ENCODE assay signal across 8 cellular contexts in genomic region chr3:17742837-17743659, GRCh38. TPM values are rescaled to one million over a fixed set of nuclear protein-coding genes. Genes with fewer than 3 reads are reported as not detected.
DNase-seq lines count a peak whose midpoint lies in the region; ATAC-seq, FAIRE-seq and TF ChIP-seq lines count a peak whose summit lies in the region.

No MANE protein-coding gene starts in this region.

- ATAC-seq in GM18873 (IDR thresholded peaks at IDR 0.05; ENCODE audit: low FRiP score, unreplicated experiment), result peak; percentile 80

- TF ChIP-seq CTCF in astrocyte (IDR thresholded peaks at IDR 0.05; ENCODE audit: insufficient read depth, low read depth, low read length) (no peak), kidney epithelial cell (IDR thresholded peaks at IDR 0.05; ENCODE audit: insufficient read depth, low read length, poor library complexity, severe bottlenecking) (no peak)

- H3K27ac ChIP-seq in astrocyte (ENCODE audit: low read depth, low read length), result peak overlapping the region; percentile 91
- H3K27ac ChIP-seq in substantia nigra (ENCODE audit: low read depth, low read length, poor library complexity, severe bottlenecking), result peak overlapping the region; percentile 98

- H3K36me3 ChIP-seq in astrocyte (ENCODE audit: insufficient read depth, low read length) (no peaks in the 10 kb centered on the region), kidney epithelial cell (ENCODE audit: control insufficient read depth, insufficient read depth, low read length) (no peaks in the 10 kb centered on the region)

- H3K27me3 Mint-ChIP-seq in astrocyte (ENCODE audit: low read depth, unreplicated experiment), result no peaks in the 10 kb centered on the region

- H3K4me2 ChIP-seq in astrocyte (ENCODE audit: low read length), result peak overlapping the region; percentile 84

- DNase-seq in Ammon's horn (ENCODE audit: low spot score) (peak; percentile 97), HS-5 (ENCODE audit: low read depth) (peak; percentile 90), astrocyte (ENCODE audit: low read depth) (no peak), kidney epithelial cell (ENCODE audit: low read depth) (peak; percentile 87), substantia nigra (lab: John Stamatoyannopoulos, UW) (peak in 20 of 49 donors; percentile 78 to 99 (median 97)), putamen (ENCODE audit: low spot score) (no peak)
- no peak for DNase-seq in stimulated activated CD4-positive, alpha-beta T cell treated with anti-CD3 and anti-CD28 coated beads, Interleukin-1b, Interleukin-23, amount 100 ng/mL, for 48 hours

- no peaks in the 10 kb centered on the region for H3K9me3 ChIP-seq in astrocyte (ENCODE audit: insufficient read depth, low read depth, low read length)

- peak overlapping the region; percentile 87 for H3K4me3 Mint-ChIP-seq in astrocyte (ENCODE audit: unreplicated experiment)

- H4K20me1 ChIP-seq in astrocyte (ENCODE audit: insufficient read depth, low read length), result no peaks in the 10 kb centered on the region

- H3K27me3 ChIP-seq in astrocyte (ENCODE audit: insufficient read depth, low read length), result no peaks in the 10 kb centered on the region
- no peaks in the 10 kb centered on the region for H3K27me3 ChIP-seq in kidney epithelial cell (ENCODE audit: control insufficient read depth, insufficient read depth, low read length)

- no peaks in the 10 kb centered on the region for H3K9me3 Mint-ChIP-seq in astrocyte (ENCODE audit: unreplicated experiment)

- H3K36me3 Mint-ChIP-seq in astrocyte (ENCODE audit: low read depth, unreplicated experiment), result no peaks in the 10 kb centered on the region

- H2AFZ ChIP-seq in astrocyte (ENCODE audit: low read depth, low read length), result peak overlapping the region; percentile 83

- H3K27ac Mint-ChIP-seq in astrocyte (ENCODE audit: unreplicated experiment), result peak overlapping the region; percentile 66

- H3K4me1 ChIP-seq in astrocyte (ENCODE audit: insufficient read depth, low read length), result peaks cover 20% of the 10 kb centered on the region

- peaks cover 30% of the 10 kb centered on the region for H3K79me2 ChIP-seq in astrocyte (ENCODE audit: insufficient read depth, low read length)

- no peak for FAIRE-seq in astrocyte (lab: Jason Lieb, UNC)

- H3K4me1 Mint-ChIP-seq in astrocyte (ENCODE audit: low read depth, unreplicated experiment), result peaks cover 23% of the 10 kb centered on the region

- H3K9ac ChIP-seq in astrocyte (ENCODE audit: low read length), result peak overlapping the region; percentile 93

- peak overlapping the region; percentile 79 for H3K4me3 ChIP-seq in astrocyte (ENCODE audit: insufficient read depth, low read depth, low read length)
- H3K4me3 ChIP-seq in kidney epithelial cell (ENCODE audit: low read depth, low read length), result peak overlapping the region; percentile 60

RNA-seq across cellular contexts. Expression of gene TBC1D5, which starts 0.6 kb away (rescaled TPM):
- total RNA-seq in astrocyte (22.7 and 23.0 TPM in 2 replicates), kidney epithelial cell (90.2 and 100 TPM in 2 replicates)

Comparison
In these comparisons a context has a peak if more than half of its experiments do, and no peak if none do; other contexts are left out.
1. DNase-seq: peak in Ammon's horn (single experiment), HS-5 (single experiment) and kidney epithelial cell (single experiment); none in astrocyte (single experiment), stimulated activated CD4-positive, alpha-beta T cell treated with anti-CD3 and anti-CD28 coated beads, Interleukin-1b, Interleukin-23, amount 100 ng/mL, for 48 hours (single experiment) and putamen (single experiment).